In the genomic region with DNA sequence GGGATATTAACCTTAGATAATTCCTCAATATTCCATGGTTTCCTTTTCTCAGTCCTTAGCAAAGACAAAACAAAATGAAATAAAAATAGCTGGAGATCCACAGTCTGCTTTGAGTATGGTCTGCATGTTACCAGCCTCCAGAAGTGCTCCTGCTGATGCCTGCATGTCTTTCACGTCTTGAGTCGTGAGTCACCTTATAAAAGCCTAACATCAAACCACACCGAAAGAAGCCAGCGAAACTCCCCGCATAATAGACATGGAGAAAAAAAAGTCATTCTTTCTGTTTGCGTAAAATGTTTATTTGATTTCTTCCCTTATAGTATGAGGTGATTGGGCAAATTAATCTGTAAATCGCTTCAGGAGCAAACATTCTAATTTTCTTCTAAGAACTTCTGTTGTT, we compare ENCODE assay signal across 1 cellular context.
TF ChIP-seq lines count a peak whose summit lies in the region.

No MANE protein-coding gene starts in this region.

TF ChIP-seq in H1, 55 proteins besides CTCF, POLR2A, EP300 and RAD21 (continued from another document):
- TF ChIP-seq, protein P1, sequence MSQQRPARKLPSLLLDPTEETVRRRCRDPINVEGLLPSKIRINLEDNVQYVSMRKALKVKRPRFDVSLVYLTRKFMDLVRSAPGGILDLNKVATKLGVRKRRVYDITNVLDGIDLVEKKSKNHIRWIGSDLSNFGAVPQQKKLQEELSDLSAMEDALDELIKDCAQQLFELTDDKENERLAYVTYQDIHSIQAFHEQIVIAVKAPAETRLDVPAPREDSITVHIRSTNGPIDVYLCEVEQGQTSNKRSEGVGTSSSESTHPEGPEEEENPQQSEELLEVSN (IDR thresholded peaks at IDR 0.05), result no peak
